ENCODE assay signal across 8 cellular contexts in genomic region chrX:139933904-139934303, GRCh38. TPM values are rescaled to one million over a fixed set of nuclear protein-coding genes. Genes with fewer than 3 reads are reported as not detected.
A peak's percentile ranks its signal among the peaks of the same experiment; 100 is the strongest.
DNase-seq lines count a peak whose midpoint lies in the region; ATAC-seq and TF ChIP-seq lines count a peak whose summit lies in the region.

No MANE protein-coding gene starts in this region.

- TF ChIP-seq CTCF in breast epithelium (IDR thresholded peaks at IDR 0.05): no peak

- H3K27me3 Mint-ChIP-seq in stimulated activated naive CD8-positive, alpha-beta T cell treated with anti-CD3 and anti-CD28 coated beads, Interleukin-15, Interleukin-2, amounts not matched to agents 100 ng/mL and 50 ng/mL, for 24 hours: no peaks in the 10 kb centered on the region

- H3K27ac ChIP-seq in breast epithelium (peak overlapping the region; percentile 96 to 98), mucosa of rectum (ENCODE audit: low read depth in 2 of 2, low read length in 2 of 2) (peak overlapping the region; percentile 96 to 97)

- no peak for ATAC-seq in stimulated activated naive CD8-positive, alpha-beta T cell treated with anti-CD3 and anti-CD28 coated beads, Interleukin-15, Interleukin-2, amounts not matched to agents 100 U/mL and 50 U/mL, for 24 hours

- DNase-seq in stimulated activated naive CD8-positive, alpha-beta T cell treated with anti-CD3 and anti-CD28 coated beads, Interleukin-15, Interleukin-2, amounts not matched to agents 100 U/mL and 50 U/mL, for 24 hours: no peak
- DNase-seq in breast epithelium (ENCODE audit: low spot score in 2 of 2): no peak
- no peak for DNase-seq in glomerular visceral epithelial cell (ENCODE audit: extremely low spot score)
- no peak for DNase-seq in central memory CD4-positive, alpha-beta T cell
- no peak for DNase-seq in DMS153 treated with DMSO at 0.1 percent for 48 hours (lab: John Stamatoyannopoulos, UW; ENCODE audit: unreplicated experiment)
- DNase-seq in stimulated activated CD4-positive, alpha-beta T cell treated with anti-CD3 and anti-CD28 coated beads, Interleukin-4, amount 100 ng/mL, for 24 hours: no peak

- peaks cover 3% of the 10 kb centered on the region for H3K36me3 Mint-ChIP-seq in stimulated activated naive CD8-positive, alpha-beta T cell treated with anti-CD3 and anti-CD28 coated beads, Interleukin-15, Interleukin-2, amounts not matched to agents 100 ng/mL and 50 ng/mL, for 24 hours (ENCODE audit: low read depth)

- H3K4me1 Mint-ChIP-seq in stimulated activated naive CD8-positive, alpha-beta T cell treated with anti-CD3 and anti-CD28 coated beads, Interleukin-15, Interleukin-2, amounts not matched to agents 100 ng/mL and 50 ng/mL, for 24 hours (ENCODE audit: low read depth): peaks cover 22% of the 10 kb centered on the region

- H3K4me3 Mint-ChIP-seq in stimulated activated naive CD8-positive, alpha-beta T cell treated with anti-CD3 and anti-CD28 coated beads, Interleukin-15, Interleukin-2, amounts not matched to agents 100 ng/mL and 50 ng/mL, for 24 hours: peak overlapping the region; percentile 81

- no peaks in the 10 kb centered on the region for H3K9me3 Mint-ChIP-seq in stimulated activated naive CD8-positive, alpha-beta T cell treated with anti-CD3 and anti-CD28 coated beads, Interleukin-15, Interleukin-2, amounts not matched to agents 100 ng/mL and 50 ng/mL, for 24 hours

- peak overlapping the region; percentile 89 for H3K27ac Mint-ChIP-seq in stimulated activated naive CD8-positive, alpha-beta T cell treated with anti-CD3 and anti-CD28 coated beads, Interleukin-15, Interleukin-2, amounts not matched to agents 100 ng/mL and 50 ng/mL, for 24 hours

- H3K4me3 ChIP-seq in breast epithelium (peak overlapping the region; percentile 73 to 80 (median 79)), mucosa of rectum (ENCODE audit: low read length in 2 of 2) (peak overlapping the region; percentile 66 to 77)

- H3K36me3 ChIP-seq in breast epithelium: no peaks in the 10 kb centered on the region
- H3K36me3 ChIP-seq in mucosa of rectum (ENCODE audit: control insufficient read depth in 2 of 2, insufficient read depth in 2 of 2, low read length in 2 of 2): no peaks in the 10 kb centered on the region

- peaks cover 0 to 21% of the 10 kb centered on the region in 2 donors for H3K27me3 ChIP-seq in breast epithelium
- H3K27me3 ChIP-seq in mucosa of rectum (ENCODE audit: control insufficient read depth in 2 of 2, insufficient read depth in 2 of 2, low read length in 2 of 2): no peaks in the 10 kb centered on the region

- intact Hi-C loops in breast epithelium (cut with DNase I; ENCODE audit: low total_unique reads): no loop called here

- peak overlapping the region; percentile 52 to 63 for H3K9ac ChIP-seq in mucosa of rectum (ENCODE audit: low read depth in 1 of 2, low read length in 2 of 2)

- no peaks in the 10 kb centered on the region for H3K9me3 ChIP-seq in breast epithelium
- H3K9me3 ChIP-seq in mucosa of rectum (ENCODE audit: control insufficient read depth in 2 of 2, low read length in 2 of 2): no peaks in the 10 kb centered on the region

- no peak for TF ChIP-seq POLR2A in breast epithelium (IDR thresholded peaks at IDR 0.05)

- H3K4me1 ChIP-seq in breast epithelium: no peaks in the 10 kb centered on the region
- H3K4me1 ChIP-seq in mucosa of rectum (ENCODE audit: control insufficient read depth in 2 of 2, insufficient read depth in 2 of 2, low read length in 2 of 2): peaks cover 0 to 3% of the 10 kb centered on the region in 2 donors

RNA-seq across cellular contexts. Expression of gene ATP11C, which starts 1.1 kb away (rescaled TPM):
- 10 to 100 TPM; 32.5 to 42.4 (median 34.1) TPM for total RNA-seq in breast epithelium

RNA-seq across cellular contexts. Expression of gene CXorf66, which starts 31.4 kb away (rescaled TPM):
- not detected for total RNA-seq in breast epithelium
